ENCODE assay signal across 30 cellular contexts in genomic region chr1:93083979-93084378, GRCh38.
"Had no signal": no experiment of that assay in that cellular context is flagged by ENCODE, and none has a peak within 500 bp of the region (broad histone marks: within the 10 kb centered on the region; RNA-seq: fewer than 3 reads in every experiment).

No MANE protein-coding gene starts in this region.

- DNase-seq: dorsolateral prefrontal cortex; effector CD4-positive, alpha-beta T cell; foreskin melanocyte; glutamatergic neuron; heart right ventricle; hippocampal formation; left cardiac atrium; left lung; mesenchymal stem cell; mucosa of descending colon; naive B cell; occipital lobe; ovary; posterior cingulate gyrus; psoas muscle; right cardiac atrium; sigmoid colon; stimulated activated CD4-positive, alpha-beta T cell treated with anti-CD3 and anti-CD28 coated beads, Interleukin-2, amount 100 ng/mL, for 24 hours; stimulated activated CD4-positive, alpha-beta T cell treated with anti-CD3 and anti-CD28 coated beads, Interleukin-4, amount 100 ng/mL, for 24 hours; stimulated activated naive CD4-positive, alpha-beta T cell treated with Interleukin-2 at 50 U/mL for 16 hours; stomach; thyroid gland; trophoblast cell had no signal

- H3K9me3 ChIP-seq: esophagus muscularis mucosa, left lung, mucosa of descending colon, ovary, sigmoid colon, stomach, thyroid gland, vagina had no signal

- H3K27ac Mint-ChIP-seq: mesothelial cell of epicardium; nephron; stimulated activated effector memory CD8-positive, alpha-beta T cell treated with anti-CD3 and anti-CD28 coated beads, Interleukin-12 subunit alpha, Interleukin-12 subunit beta, amount 100 ng/mL, for 72 hours had no signal

- H3K36me3 ChIP-seq: ovary had no signal

- ATAC-seq: heart right ventricle; left cardiac atrium; left lung; mucosa of descending colon; psoas muscle; right cardiac atrium; stimulated activated effector memory CD8-positive, alpha-beta T cell treated with anti-CD3 and anti-CD28 coated beads, Interleukin-12 subunit alpha, Interleukin-12 subunit beta, amount 100 ng/mL, for 72 hours had no signal

- H3K4me3 Mint-ChIP-seq: mesothelial cell of epicardium; nephron; stimulated activated effector memory CD8-positive, alpha-beta T cell treated with anti-CD3 and anti-CD28 coated beads, Interleukin-12 subunit alpha, Interleukin-12 subunit beta, amount 100 ng/mL, for 72 hours had no signal

- H3K4me3 ChIP-seq: dorsolateral prefrontal cortex, esophagus muscularis mucosa, heart right ventricle, left lung, mucosa of descending colon, ovary, psoas muscle, sigmoid colon, stomach, thyroid gland, vagina had no signal

- H3K27ac ChIP-seq: dorsolateral prefrontal cortex, esophagus muscularis mucosa, heart right ventricle, left lung, ovary, psoas muscle, sigmoid colon, stomach, thyroid gland, vagina had no signal

- H3K27me3 ChIP-seq: dorsolateral prefrontal cortex, esophagus muscularis mucosa, heart right ventricle, left lung, ovary, sigmoid colon, stomach, thyroid gland, vagina had no signal

- H3K9me3 Mint-ChIP-seq: naive B cell; stimulated activated effector memory CD8-positive, alpha-beta T cell treated with anti-CD3 and anti-CD28 coated beads, Interleukin-12 subunit alpha, Interleukin-12 subunit beta, amount 100 ng/mL, for 72 hours had no signal

- FAIRE-seq: endothelial cell of umbilical vein, islet of Langerhans had no signal

- H3K27me3 Mint-ChIP-seq: naive B cell had no signal
